21 cellular contexts compared by ENCODE assay signal in genomic region chr6:43493833-43494232, GRCh38. TPM values are rescaled to one million over a fixed set of nuclear protein-coding genes. Genes with fewer than 3 reads are reported as not detected.
DNase-seq lines count a peak whose midpoint lies in the region; ATAC-seq, FAIRE-seq and TF ChIP-seq lines count a peak whose summit lies in the region.
"Had no signal": no experiment of that assay in that cellular context is flagged by ENCODE, and none has a peak within 500 bp of the region (broad histone marks: within the 10 kb centered on the region; RNA-seq: fewer than 3 reads in every experiment).

No MANE protein-coding gene starts in this region.

- H3K4me3 ChIP-seq in small intestine (ENCODE audit: low read depth in 1 of 2, low read length in 2 of 2): no peak overlapping the region
- no peak overlapping the region for H3K4me3 ChIP-seq in Caco-2 (ENCODE audit: low read depth, low read length)
- no peak overlapping the region for H3K4me3 ChIP-seq in endodermal cell (ENCODE audit: low read length)
- H3K4me3 ChIP-seq: BLaER1 treated with 17β-estradiol and CSF1 and Interleukin-3, amounts not matched to agents 10 nM and 100 nM; SK-N-MC; thyroid gland had no signal

- 25 to 73% (median 50%) methylated on average over 7 of the region's 7 CpGs for WGBS in small intestine, 3 donors
- WGBS in endodermal cell (ENCODE audit: insufficient coverage in 1 of 2, insufficient read length in 1 of 2), 2 experiments: 91 to 98% methylated on average over 6 to 7 of the region's 7 CpGs

- CTCF ChIA-PET in activated CD4-positive, alpha-beta T cell treated with anti-CD3 and anti-CD28 coated beads, Interleukin-2, amount 10 ng/mL, durations not matched to agents 7 days and 5 days (lab: Charles Lee): interaction anchor here (0.6 to 7.0 kb wide), 5 partner anchors 10 to 71 kb away, joined by 3 to 54 read pairs (median 4); partner anchors contain the start of genes LRRC73 and TJAP1
- CTCF ChIA-PET in Caco-2 (lab: Charles Lee): interaction anchor here (1.0 kb wide), 1 partner anchor 16 kb away, joined by 3 read pairs; the partner anchor contains the start of gene TJAP1

- intact Hi-C loops in Caco-2 (cut with micrococcal nuclease; ENCODE audit: unreplicated experiment): no loop called here

- H3K36me3 Mint-ChIP-seq in activated CD4-positive, alpha-beta T cell treated with anti-CD3 and anti-CD28 coated beads, Interleukin-2, amount 10 ng/mL, durations not matched to agents 7 days and 5 days (ENCODE audit: low read depth): no peaks in the 10 kb centered on the region
- H3K36me3 Mint-ChIP-seq in activated T-helper 17 cell treated with anti-CD3 and anti-CD28 coated beads, Interleukin-2, amount 50 U/mL, for 72 hours (ENCODE audit: low read depth): peaks cover 18% of the 10 kb centered on the region
- peaks cover 0 to 4% (median 3%) of the 10 kb centered on the region in 3 donors for H3K36me3 Mint-ChIP-seq in immature natural killer cell
- peaks cover 13% of the 10 kb centered on the region for H3K36me3 Mint-ChIP-seq in Caco-2 (ENCODE audit: insufficient read depth, unreplicated experiment)
- H3K36me3 Mint-ChIP-seq in endodermal cell (ENCODE audit: low read depth): peaks cover 12% of the 10 kb centered on the region

- POLR2A ChIA-PET in activated CD4-positive, alpha-beta T cell treated with anti-CD3 and anti-CD28 coated beads, Interleukin-2, amount 10 ng/mL, durations not matched to agents 7 days and 5 days (lab: Charles Lee): no interaction called here
- POLR2A ChIA-PET in Caco-2 (lab: Charles Lee): interaction anchor here (0.9 kb wide), 1 partner anchor 8 kb away, joined by 3 read pairs; no protein-coding TSS in a partner anchor

- H3K36me3 ChIP-seq in small intestine (ENCODE audit: control insufficient read depth in 2 of 2, insufficient read depth in 2 of 2, low read length in 2 of 2) (no peaks in the 10 kb centered on the region), Caco-2 (ENCODE audit: control insufficient read depth, insufficient read depth, low read length) (no peaks in the 10 kb centered on the region; the same call in 1 of the 2 replicates), endodermal cell (ENCODE audit: control insufficient read depth, insufficient read depth, low read length) (peaks cover 16% of the 10 kb centered on the region)

- H3K27ac ChIP-seq in small intestine (ENCODE audit: low read depth in 1 of 2, low read length in 1 of 2) (peak overlapping the region; percentile 61 to 79), endodermal cell (ENCODE audit: low read depth, low read length) (no peak overlapping the region)
- H3K27ac ChIP-seq: SK-N-MC, thyroid gland had no signal

- H3K9me3 ChIP-seq in small intestine (ENCODE audit: control insufficient read depth, low read depth) (no peaks in the 10 kb centered on the region), Caco-2 (no peaks in the 10 kb centered on the region), endodermal cell (ENCODE audit: control insufficient read depth, low read length) (no peaks in the 10 kb centered on the region)
- H3K9me3 ChIP-seq: BLaER1 treated with 17β-estradiol and CSF1 and Interleukin-3, amounts not matched to agents 10 nM and 100 nM; thyroid gland had no signal

- H3K27me3 Mint-ChIP-seq in activated CD4-positive, alpha-beta T cell treated with anti-CD3 and anti-CD28 coated beads, Interleukin-2, amount 10 ng/mL, durations not matched to agents 7 days and 5 days: no peaks in the 10 kb centered on the region
- H3K27me3 Mint-ChIP-seq in activated T-helper 17 cell treated with anti-CD3 and anti-CD28 coated beads, Interleukin-2, amount 50 U/mL, for 72 hours: no peaks in the 10 kb centered on the region
- H3K27me3 Mint-ChIP-seq in immature natural killer cell (ENCODE audit: low read depth in 3 of 3): peaks cover 0 to 2% (median 1%) of the 10 kb centered on the region in 3 donors
- no peaks in the 10 kb centered on the region for H3K27me3 Mint-ChIP-seq in Caco-2 (ENCODE audit: insufficient read depth, unreplicated experiment)
- no peaks in the 10 kb centered on the region for H3K27me3 Mint-ChIP-seq in endodermal cell (ENCODE audit: insufficient read depth)
- H3K27me3 Mint-ChIP-seq: activated naive CD8-positive, alpha-beta T cell treated with anti-CD3 and anti-CD28 coated beads, Interleukin-2, amount 10 ng/mL, durations not matched to agents 7 days and 5 days had no signal

- FAIRE-seq in small intestine (lab: Jason Lieb, UNC): no peak
- FAIRE-seq: TTC549 had no signal

- TF ChIP-seq CTCF in Caco-2 (IDR thresholded peaks at IDR 0.05; ENCODE audit: insufficient read depth in 1 of 2, low read depth in 1 of 2, low read length in 1 of 2, severe bottlenecking in 1 of 2, unreplicated experiment in 1 of 2): no peak
- no peak for TF ChIP-seq CTCF in endodermal cell (conservative IDR thresholded peaks at IDR 0.05)

- H3K4me3 Mint-ChIP-seq in activated CD4-positive, alpha-beta T cell treated with anti-CD3 and anti-CD28 coated beads, Interleukin-2, amount 10 ng/mL, durations not matched to agents 7 days and 5 days: no peak overlapping the region
- H3K4me3 Mint-ChIP-seq in activated T-helper 17 cell treated with anti-CD3 and anti-CD28 coated beads, Interleukin-2, amount 50 U/mL, for 72 hours: no peak overlapping the region
- H3K4me3 Mint-ChIP-seq in immature natural killer cell: peak overlapping the region in 2 of 5 donors; percentile 14 to 48
- no peak overlapping the region for H3K4me3 Mint-ChIP-seq in Caco-2 (ENCODE audit: unreplicated experiment)
- H3K4me3 Mint-ChIP-seq in endodermal cell: no peak overlapping the region
- H3K4me3 Mint-ChIP-seq: activated naive CD8-positive, alpha-beta T cell treated with anti-CD3 and anti-CD28 coated beads, Interleukin-2, amount 10 ng/mL, durations not matched to agents 7 days and 5 days had no signal

- DNase-seq in activated CD4-positive, alpha-beta T cell treated with anti-CD3 and anti-CD28 coated beads, Interleukin-2, amount 10 ng/mL, durations not matched to agents 7 days and 5 days: no peak
- no peak for DNase-seq in activated CD4-positive, alpha-beta T cell treated with anti-CD3 and anti-CD28 coated beads for 1 hour
- no peak for DNase-seq in immature natural killer cell
- peak; percentile 96 for DNase-seq in small intestine
- DNase-seq in Caco-2: no peak
- no peak for DNase-seq in endodermal cell
- DNase-seq: activated CD4-positive, alpha-beta T cell treated with anti-CD3 and anti-CD28 coated beads, Interleukin-2, amount 50 U/mL, for 1 hour; activated naive CD8-positive, alpha-beta T cell treated with anti-CD3 and anti-CD28 coated beads, Interleukin-2, amount 10 ng/mL, durations not matched to agents 7 days and 5 days; activated T-cell treated with anti-CD3 and anti-CD28 coated beads for 4 hours; DMS53; dorsolateral prefrontal cortex; mesendoderm; NCI-H1417 treated with DMSO at 0.1 percent for 48 hours; NCI-H748 treated with DMSO at 0.1 percent for 48 hours; PC-3; thyroid gland had no signal

- H3K4me1 Mint-ChIP-seq in activated CD4-positive, alpha-beta T cell treated with anti-CD3 and anti-CD28 coated beads, Interleukin-2, amount 10 ng/mL, durations not matched to agents 7 days and 5 days: peaks cover 19% of the 10 kb centered on the region
- H3K4me1 Mint-ChIP-seq in activated T-helper 17 cell treated with anti-CD3 and anti-CD28 coated beads, Interleukin-2, amount 50 U/mL, for 72 hours: peaks cover 20% of the 10 kb centered on the region
- H3K4me1 Mint-ChIP-seq in immature natural killer cell (peaks cover 30 to 36% of the 10 kb centered on the region in 2 donors), Caco-2 (ENCODE audit: low read depth, unreplicated experiment) (peaks cover 20% of the 10 kb centered on the region), endodermal cell (peaks cover 17% of the 10 kb centered on the region)

- peak overlapping the region; percentile 72 for H3K27ac Mint-ChIP-seq in activated CD4-positive, alpha-beta T cell treated with anti-CD3 and anti-CD28 coated beads, Interleukin-2, amount 10 ng/mL, durations not matched to agents 7 days and 5 days
- peak overlapping the region; percentile 23 for H3K27ac Mint-ChIP-seq in activated T-helper 17 cell treated with anti-CD3 and anti-CD28 coated beads, Interleukin-2, amount 50 U/mL, for 72 hours
- peak overlapping the region; percentile 18 to 75 (median 27) for H3K27ac Mint-ChIP-seq in immature natural killer cell
- no peak overlapping the region for H3K27ac Mint-ChIP-seq in Caco-2 (ENCODE audit: unreplicated experiment)
- no peak overlapping the region for H3K27ac Mint-ChIP-seq in endodermal cell
- H3K27ac Mint-ChIP-seq: activated naive CD8-positive, alpha-beta T cell treated with anti-CD3 and anti-CD28 coated beads, Interleukin-2, amount 10 ng/mL, durations not matched to agents 7 days and 5 days had no signal

- no peak overlapping the region for H3K9ac ChIP-seq in endodermal cell (ENCODE audit: extremely low read depth, low read length, poor library complexity, severe bottlenecking)

- ATAC-seq in activated T-helper 17 cell treated with anti-CD3 and anti-CD28 coated beads, Interleukin-2, amount 50 U/mL, for 72 hours (replicated peaks): no peak
- no peak for ATAC-seq in GM19023 (IDR thresholded peaks at IDR 0.05; ENCODE audit: unreplicated experiment)
- ATAC-seq: PC-3 had no signal

- H3K27me3 ChIP-seq in small intestine (ENCODE audit: control insufficient read depth in 2 of 2, insufficient read depth in 2 of 2, low read length in 2 of 2) (no peaks in the 10 kb centered on the region), Caco-2 (replicated peaks; ENCODE audit: control insufficient read depth, insufficient read depth, low read length) (no peaks in the 10 kb centered on the region), endodermal cell (ENCODE audit: control insufficient read depth, insufficient read depth, low read length, poor library complexity, severe bottlenecking) (no peaks in the 10 kb centered on the region)
- H3K27me3 ChIP-seq: BLaER1 treated with 17β-estradiol and CSF1 and Interleukin-3, amounts not matched to agents 10 nM and 100 nM; dorsolateral prefrontal cortex; thyroid gland had no signal

- no TSS peak for BruUV-seq in Caco-2 (replicated peaks; lab: Mats Ljungman, UMichigan)

- H3K4me1 ChIP-seq in small intestine (ENCODE audit: control insufficient read depth in 2 of 2, insufficient read depth in 1 of 2, low read depth in 1 of 2, low read length in 1 of 2) (peaks cover 13 to 27% of the 10 kb centered on the region in 2 donors), Caco-2 (peaks cover 37% of the 10 kb centered on the region), endodermal cell (ENCODE audit: control insufficient read depth, insufficient read depth, low read length) (no peaks in the 10 kb centered on the region)

- H3K9me3 Mint-ChIP-seq in activated CD4-positive, alpha-beta T cell treated with anti-CD3 and anti-CD28 coated beads, Interleukin-2, amount 10 ng/mL, durations not matched to agents 7 days and 5 days: no peaks in the 10 kb centered on the region
- H3K9me3 Mint-ChIP-seq in activated T-helper 17 cell treated with anti-CD3 and anti-CD28 coated beads, Interleukin-2, amount 50 U/mL, for 72 hours: no peaks in the 10 kb centered on the region
- no peaks in the 10 kb centered on the region for H3K9me3 Mint-ChIP-seq in immature natural killer cell
- H3K9me3 Mint-ChIP-seq in Caco-2 (ENCODE audit: unreplicated experiment): no peaks in the 10 kb centered on the region
- H3K9me3 Mint-ChIP-seq in endodermal cell: no peaks in the 10 kb centered on the region
- H3K9me3 Mint-ChIP-seq: activated naive CD8-positive, alpha-beta T cell treated with anti-CD3 and anti-CD28 coated beads, Interleukin-2, amount 10 ng/mL, durations not matched to agents 7 days and 5 days had no signal

RNA-seq across cellular contexts. Expression of gene LRRC73, which starts 16.3 kb away (rescaled TPM):
- under 1 TPM; 0.48 to 0.52 TPM for total RNA-seq in activated CD4-positive, alpha-beta T cell treated with anti-CD3 and anti-CD28 coated beads, Interleukin-2, amount 10 ng/mL, durations not matched to agents 7 days and 5 days
- under 1 TPM; 0.26 to 0.35 TPM for total RNA-seq in activated T-helper 17 cell treated with anti-CD3 and anti-CD28 coated beads, Interleukin-2, amount 50 U/mL, for 72 hours
- polyA plus RNA-seq in immature natural killer cell (not detected), small intestine (under 1 TPM; 0.22 to 0.54 (median 0.51) TPM)
- total RNA-seq in Caco-2 (2022) (0.14 and 0.19 TPM in 2 replicates), endodermal cell (under 1 TPM; 0.46 to 0.64 TPM)
- polyA plus RNA-seq in endodermal cell (2013, experiment 1 of 2): 1.2 TPM
- polyA plus RNA-seq in endodermal cell (2013, experiment 2 of 2): 1.4 TPM

RNA-seq across cellular contexts. Expression of gene TJAP1, which starts 16.5 kb away (rescaled TPM):
- 10 to 100 TPM; 36.5 to 41.8 TPM for total RNA-seq in activated CD4-positive, alpha-beta T cell treated with anti-CD3 and anti-CD28 coated beads, Interleukin-2, amount 10 ng/mL, durations not matched to agents 7 days and 5 days
- 10 to 100 TPM; 37.8 to 38.4 TPM for total RNA-seq in activated T-helper 17 cell treated with anti-CD3 and anti-CD28 coated beads, Interleukin-2, amount 50 U/mL, for 72 hours
- polyA plus RNA-seq in immature natural killer cell (10 to 100 TPM in 1 of 3 donors, 1 to 10 TPM in 2; 2.6 to 10.9 (median 3.4) TPM), small intestine (10 to 100 TPM; 17.2 to 30.3 (median 29.3) TPM)
- total RNA-seq in Caco-2 (2022) (34.0 and 39.4 TPM in 2 replicates), endodermal cell (10 to 100 TPM; 44.3 to 50.2 TPM)
- polyA plus RNA-seq in endodermal cell (2013, experiment 1 of 2): 42.1 TPM
- polyA plus RNA-seq in endodermal cell (2013, experiment 2 of 2): 33.3 TPM

RNA-seq across cellular contexts. Expression of gene YIPF3, which starts 22.9 kb away (rescaled TPM):
- 10 to 100 TPM; 68.1 to 71.7 TPM for total RNA-seq in activated CD4-positive, alpha-beta T cell treated with anti-CD3 and anti-CD28 coated beads, Interleukin-2, amount 10 ng/mL, durations not matched to agents 7 days and 5 days
- total RNA-seq in activated T-helper 17 cell treated with anti-CD3 and anti-CD28 coated beads, Interleukin-2, amount 50 U/mL, for 72 hours: 10 to 100 TPM; 51.5 to 66.7 TPM
- 10 to 100 TPM; 73.7 to 92.2 (median 76.6) TPM for polyA plus RNA-seq in immature natural killer cell
- polyA plus RNA-seq in small intestine: 10 to 100 TPM; 49.0 to 91.2 (median 52.4) TPM
- total RNA-seq in Caco-2 (2022): 83.3 and 99.8 TPM in 2 replicates
- total RNA-seq in endodermal cell: 100 to 1,000 TPM in 1 of 2 donors, 10 to 100 TPM in 1; 87.7 to 103 TPM
- 117 TPM for polyA plus RNA-seq in endodermal cell (2013, experiment 1 of 2)
- polyA plus RNA-seq in endodermal cell (2013, experiment 2 of 2): 99.9 TPM

RNA-seq across cellular contexts. Expression of gene POLR1C, which starts 23.1 kb away (rescaled TPM):
- 10 to 100 TPM; 23.1 to 33.4 TPM for total RNA-seq in activated CD4-positive, alpha-beta T cell treated with anti-CD3 and anti-CD28 coated beads, Interleukin-2, amount 10 ng/mL, durations not matched to agents 7 days and 5 days
- total RNA-seq in activated T-helper 17 cell treated with anti-CD3 and anti-CD28 coated beads, Interleukin-2, amount 50 U/mL, for 72 hours: 10 to 100 TPM; 30.1 to 67.8 TPM
- polyA plus RNA-seq in immature natural killer cell: 10 to 100 TPM in 1 of 3 donors, 1 to 10 TPM in 2; 5.7 to 15.5 (median 7.3) TPM
- polyA plus RNA-seq in small intestine: 10 to 100 TPM in 2 of 3 donors, 1 to 10 TPM in 1; 10.0 to 38.7 (median 12.7) TPM
- 43.7 and 45.1 TPM in 2 replicates for total RNA-seq in Caco-2 (2022)
- total RNA-seq in endodermal cell: 10 to 100 TPM; 37.6 to 44.2 TPM
- 35.3 TPM for polyA plus RNA-seq in endodermal cell (2013, experiment 1 of 2)
- 27.4 TPM for polyA plus RNA-seq in endodermal cell (2013, experiment 2 of 2)

RNA-seq across cellular contexts. Expression of gene DLK2, which starts 38.5 kb away (rescaled TPM):
- not detected for total RNA-seq in activated CD4-positive, alpha-beta T cell treated with anti-CD3 and anti-CD28 coated beads, Interleukin-2, amount 10 ng/mL, durations not matched to agents 7 days and 5 days
- total RNA-seq in activated T-helper 17 cell treated with anti-CD3 and anti-CD28 coated beads, Interleukin-2, amount 50 U/mL, for 72 hours: 1 to 10 TPM; 1.3 to 2.8 TPM
- under 1 TPM in 1 of 3 donors, not detected in 2; 0.11 TPM for polyA plus RNA-seq in immature natural killer cell
- under 1 TPM in 1 of 3 donors, not detected in 2; 0.72 TPM for polyA plus RNA-seq in small intestine
- total RNA-seq in Caco-2 (2022): 0.75 and 1.2 TPM in 2 replicates
- total RNA-seq in endodermal cell: not detected
- 0.68 TPM for polyA plus RNA-seq in endodermal cell (2013, experiment 1 of 2)
- 0.46 TPM for polyA plus RNA-seq in endodermal cell (2013, experiment 2 of 2)

Comparison
In these comparisons a context has a peak if more than half of its experiments do, and no peak if none do; other contexts are left out.
1. H3K27ac Mint-ChIP-seq: peak in activated CD4-positive, alpha-beta T cell treated with anti-CD3 and anti-CD28 coated beads, Interleukin-2, amount 10 ng/mL, durations not matched to agents 7 days and 5 days (single experiment), activated T-helper 17 cell treated with anti-CD3 and anti-CD28 coated beads, Interleukin-2, amount 50 U/mL, for 72 hours (single experiment) and immature natural killer cell (6 of 6); none in Caco-2 (single experiment) and endodermal cell (single experiment).